29 cellular contexts compared by ENCODE assay signal in the genomic region with DNA sequence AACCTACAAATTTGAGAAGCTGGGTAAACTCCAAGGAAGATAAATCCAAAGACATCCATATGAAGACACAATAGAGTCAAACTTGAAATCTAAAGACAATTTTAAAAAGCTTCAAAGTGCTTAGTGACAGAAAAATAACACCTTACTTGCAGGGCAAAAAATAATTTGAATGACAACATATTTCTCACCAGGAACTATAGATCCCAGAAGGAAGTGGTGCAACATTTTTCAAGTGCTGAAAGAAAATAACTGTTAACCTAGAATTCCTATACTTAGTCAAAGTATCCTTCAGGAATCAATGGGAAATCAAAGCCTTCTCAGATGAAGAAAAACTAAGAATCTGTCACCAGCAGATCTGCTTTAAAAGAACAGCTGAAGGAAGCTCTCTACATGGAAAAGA.
"Had no signal": no experiment of that assay in that cellular context is flagged by ENCODE, and none has a peak within 500 bp of the region (broad histone marks: within the 10 kb centered on the region; RNA-seq: fewer than 3 reads in every experiment).

No MANE protein-coding gene starts in this region.

- H3K4me1 ChIP-seq: neural progenitor cell, parathyroid adenoma, psoas muscle, right lobe of liver, sigmoid colon, suprapubic skin, testis, uterus had no signal

- H3K9me3 Mint-ChIP-seq: neural progenitor cell; stimulated activated naive CD8-positive, alpha-beta T cell treated with anti-CD3 and anti-CD28 coated beads, Interleukin-15, Interleukin-2, amounts not matched to agents 100 ng/mL and 50 ng/mL, for 24 hours had no signal

- H3K27me3 ChIP-seq: neural progenitor cell, ovary, right lobe of liver, sigmoid colon, suprapubic skin, testis, tibial artery, transverse colon, upper lobe of right lung, uterus had no signal

- H3K4me3 ChIP-seq: neural progenitor cell, ovary, psoas muscle, right lobe of liver, sigmoid colon, suprapubic skin, testis, tibial artery, transverse colon, upper lobe of right lung, uterus had no signal

- H3K27me3 Mint-ChIP-seq: stimulated activated naive B cell treated with anti-CD40 and anti-IgM and Interleukin-4, amounts not matched to agents 10 μg/mL and 1 μg/mL and 100 μg/mL, for 72 hours had no signal

- ATAC-seq: natural killer cell; psoas muscle; right cardiac atrium; right lobe of liver; stimulated activated effector memory CD8-positive, alpha-beta T cell treated with anti-CD3 and anti-CD28 coated beads, Interleukin-12 subunit alpha, Interleukin-12 subunit beta, amount 100 ng/mL, for 72 hours; stimulated activated naive B cell treated with anti-CD40 and anti-IgM and Interleukin-4, amounts not matched to agents 10 μg/mL and 1 μg/mL and 100 μg/mL, for 72 hours; upper lobe of right lung had no signal

- H3K4me1 Mint-ChIP-seq: natural killer cell; nephron; neural progenitor cell; stimulated activated effector memory CD8-positive, alpha-beta T cell treated with anti-CD3 and anti-CD28 coated beads, Interleukin-12 subunit alpha, Interleukin-12 subunit beta, amount 100 ng/mL, for 72 hours had no signal

- H3K36me3 ChIP-seq: neural progenitor cell, ovary, right lobe of liver, sigmoid colon, suprapubic skin, tibial artery, transverse colon, upper lobe of right lung, uterus had no signal

- H3K27ac ChIP-seq: neural progenitor cell, ovary, parathyroid adenoma, psoas muscle, right lobe of liver, sigmoid colon, suprapubic skin, testis, tibial artery, transverse colon, upper lobe of right lung, uterus had no signal

- H3K27ac Mint-ChIP-seq: natural killer cell; nephron; neural progenitor cell; progenitor cell of endocrine pancreas; stimulated activated effector memory CD8-positive, alpha-beta T cell treated with anti-CD3 and anti-CD28 coated beads, Interleukin-12 subunit alpha, Interleukin-12 subunit beta, amount 100 ng/mL, for 72 hours; stimulated activated naive B cell treated with anti-CD40 and anti-IgM and Interleukin-4, amounts not matched to agents 10 μg/mL and 1 μg/mL and 100 μg/mL, for 72 hours; stimulated activated naive CD8-positive, alpha-beta T cell treated with anti-CD3 and anti-CD28 coated beads, Interleukin-15, Interleukin-2, amounts not matched to agents 100 ng/mL and 50 ng/mL, for 24 hours; type B pancreatic cell had no signal

- H3K9me3 ChIP-seq: ovary, psoas muscle, right lobe of liver, sigmoid colon, suprapubic skin, testis, tibial artery, transverse colon, upper lobe of right lung, uterus had no signal

- DNase-seq: natural killer cell; occipital lobe; ovary; posterior cingulate gyrus; psoas muscle; right cardiac atrium; right lobe of liver; sigmoid colon; small intestine; stimulated activated CD4-positive, alpha-beta T cell treated with anti-CD3 and anti-CD28 coated beads, Interleukin-15, amount 100 ng/mL, for 24 hours; stimulated activated CD4-positive, alpha-beta T cell treated with anti-CD3 and anti-CD28 coated beads, Interleukin-2, amount 100 ng/mL, for 24 hours; stimulated activated CD4-positive, alpha-beta T cell treated with anti-CD3 and anti-CD28 coated beads, Interleukin-2, amount 100 ng/mL, for 48 hours; stimulated activated CD4-positive, alpha-beta T cell treated with anti-CD3 and anti-CD28 coated beads, Interleukin-4, amount 100 ng/mL, for 24 hours; stimulated activated naive B cell treated with anti-CD40 and anti-IgM and Interleukin-4, amounts not matched to agents 10 μg/mL and 1 μg/mL and 100 μg/mL, for 72 hours; stimulated activated naive CD4-positive, alpha-beta T cell treated with Interleukin-2 at 50 U/mL for 16 hours; substantia nigra; testis; tibial artery; transverse colon; upper lobe of right lung; uterus had no signal

- H3K4me3 Mint-ChIP-seq: natural killer cell; nephron; neural progenitor cell; stimulated activated effector memory CD8-positive, alpha-beta T cell treated with anti-CD3 and anti-CD28 coated beads, Interleukin-12 subunit alpha, Interleukin-12 subunit beta, amount 100 ng/mL, for 72 hours; stimulated activated naive B cell treated with anti-CD40 and anti-IgM and Interleukin-4, amounts not matched to agents 10 μg/mL and 1 μg/mL and 100 μg/mL, for 72 hours; stimulated activated naive CD8-positive, alpha-beta T cell treated with anti-CD3 and anti-CD28 coated beads, Interleukin-15, Interleukin-2, amounts not matched to agents 100 ng/mL and 50 ng/mL, for 24 hours; type B pancreatic cell had no signal

- FAIRE-seq: small intestine had no signal

- H3K36me3 Mint-ChIP-seq: natural killer cell; neural progenitor cell; stimulated activated effector memory CD8-positive, alpha-beta T cell treated with anti-CD3 and anti-CD28 coated beads, Interleukin-12 subunit alpha, Interleukin-12 subunit beta, amount 100 ng/mL, for 72 hours; type B pancreatic cell had no signal
